Comparison of ENCODE assay signal across 9 cellular contexts in genomic region chr11:49995559-49995958, GRCh38. TPM values are rescaled to one million over a fixed set of nuclear protein-coding genes. Genes with fewer than 3 reads are reported as not detected.
DNase-seq lines count a peak whose midpoint lies in the region; ATAC-seq, FAIRE-seq and TF ChIP-seq lines count a peak whose summit lies in the region.
"Had no signal": no experiment of that assay in that cellular context is flagged by ENCODE, and none has a peak within 500 bp of the region (broad histone marks: within the 10 kb centered on the region; RNA-seq: fewer than 3 reads in every experiment).

No MANE protein-coding gene starts in this region.

- H3K9me3 ChIP-seq in HepG2 (ENCODE audit: low read length): peaks cover 3% of the 10 kb centered on the region; the same call in 1 of the 2 replicates

- H3K36me3 ChIP-seq in H7 (replicated peaks; ENCODE audit: control insufficient read depth, insufficient read depth, low read length): no peaks in the 10 kb centered on the region
- no peaks in the 10 kb centered on the region for H3K36me3 ChIP-seq in HepG2 (replicated peaks in 1 of 2; ENCODE audit: control insufficient read depth in 1 of 2, insufficient read depth in 2 of 2, low read length in 2 of 2)

- intact Hi-C loops in HepG2 (cut with micrococcal nuclease; ENCODE audit: unreplicated experiment): loop anchor here (5.0 to 10.0 kb wide), 2 partner anchors 471 to 1878 kb away; no protein-coding TSS in a partner anchor
- intact Hi-C loops in activated T-helper 2 cell treated with anti-CD3 and anti-CD28 coated beads, Interferon-gamma antibody, Interleukin-2, Interleukin-4, amounts not matched to agents 10 μg/mL and 5 μg/mL and 100 μg/mL, durations not matched to agents 14 hours and 24 hours and 36 hours (cut with micrococcal nuclease): no loop called here

- H3K36me3 Mint-ChIP-seq in activated naive CD4-positive, alpha-beta T cell treated with anti-CD3 and anti-CD28 coated beads, Interleukin-2, amount 10 ng/mL, durations not matched to agents 7 days and 5 days: no peaks in the 10 kb centered on the region
- H3K36me3 Mint-ChIP-seq in activated T-helper 2 cell treated with anti-CD3 and anti-CD28 coated beads, Interferon-gamma antibody, Interleukin-2, Interleukin-4, amounts not matched to agents 10 μg/mL and 5 μg/mL and 100 μg/mL, durations not matched to agents 14 hours and 24 hours and 36 hours (ENCODE audit: low read depth): no peaks in the 10 kb centered on the region
- peaks cover 5% of the 10 kb centered on the region for H3K36me3 Mint-ChIP-seq in natural killer cell treated with Interleukin-12 subunit alpha and Interleukin-12 subunit beta and Interleukin-15 and Interleukin-18, amount 100 ng/mL, for 72 hours

- H3K4me3 Mint-ChIP-seq in activated naive CD4-positive, alpha-beta T cell treated with anti-CD3 and anti-CD28 coated beads, Interleukin-2, amount 10 ng/mL, durations not matched to agents 7 days and 5 days: no peak overlapping the region
- H3K4me3 Mint-ChIP-seq in activated T-helper 2 cell treated with anti-CD3 and anti-CD28 coated beads, Interferon-gamma antibody, Interleukin-2, Interleukin-4, amounts not matched to agents 10 μg/mL and 5 μg/mL and 100 μg/mL, durations not matched to agents 14 hours and 24 hours and 36 hours (ENCODE audit: low read depth): no peak overlapping the region
- H3K4me3 Mint-ChIP-seq in natural killer cell treated with Interleukin-12 subunit alpha and Interleukin-12 subunit beta and Interleukin-15 and Interleukin-18, amount 100 ng/mL, for 72 hours: no peak overlapping the region

- no peaks in the 10 kb centered on the region for H3K4me1 ChIP-seq in HepG2 (ENCODE audit: insufficient read depth, low read length)

- peak; percentile 76 for TF ChIP-seq CTCF in HepG2 (CRISPR knock-in tag; IDR thresholded peaks at IDR 0.05)

- FAIRE-seq in HepG2 (lab: Jason Lieb, UNC): peak; percentile 76
- FAIRE-seq: TTC549 had no signal

- TF ChIP-seq POLR2A in HepG2 (IDR thresholded peaks at IDR 0.05; ENCODE audit: insufficient read depth in 1 of 2, low read depth in 2 of 2, low read length in 2 of 2): no peak

- H3K27me3 ChIP-seq in H7 (ENCODE audit: control insufficient read depth, insufficient read depth, low read length): no peaks in the 10 kb centered on the region
- no peaks in the 10 kb centered on the region for H3K27me3 ChIP-seq in HepG2 (ENCODE audit: control insufficient read depth in 1 of 2, insufficient read depth in 2 of 2, low read length in 2 of 2)

- POLR2A ChIA-PET in HepG2 (lab: Yijun Ruan, JAX): no interaction called here

- H3K27ac Mint-ChIP-seq in activated naive CD4-positive, alpha-beta T cell treated with anti-CD3 and anti-CD28 coated beads, Interleukin-2, amount 10 ng/mL, durations not matched to agents 7 days and 5 days: no peak overlapping the region
- no peak overlapping the region for H3K27ac Mint-ChIP-seq in activated T-helper 2 cell treated with anti-CD3 and anti-CD28 coated beads, Interferon-gamma antibody, Interleukin-2, Interleukin-4, amounts not matched to agents 10 μg/mL and 5 μg/mL and 100 μg/mL, durations not matched to agents 14 hours and 24 hours and 36 hours
- H3K27ac Mint-ChIP-seq in natural killer cell treated with Interleukin-12 subunit alpha and Interleukin-12 subunit beta and Interleukin-15 and Interleukin-18, amount 100 ng/mL, for 72 hours: no peak overlapping the region

- TF ChIP-seq EP300 in HepG2 (IDR thresholded peaks at IDR 0.05; ENCODE audit: low read depth in 2 of 2, low read length in 2 of 2) (no peak), HepG2 (CRISPR knock-in tag; IDR thresholded peaks at IDR 0.05; ENCODE audit: borderline replicate concordance) (no peak)

- in situ Hi-C loops in HepG2 (cut with HindIII; ENCODE audit: extremely low pct_ligation_motif_present, low pct_unique_long_range_greater_than_20kb): no loop called here

- peak; percentile 89 for ATAC-seq in HepG2
- no peak for ATAC-seq in natural killer cell treated with Interleukin-12 subunit alpha and Interleukin-12 subunit beta and Interleukin-15 and Interleukin-18, amount 100 ng/mL, for 72 hours

- H3K27me3 Mint-ChIP-seq in activated naive CD4-positive, alpha-beta T cell treated with anti-CD3 and anti-CD28 coated beads, Interleukin-2, amount 10 ng/mL, durations not matched to agents 7 days and 5 days: no peaks in the 10 kb centered on the region
- H3K27me3 Mint-ChIP-seq in activated T-helper 2 cell treated with anti-CD3 and anti-CD28 coated beads, Interferon-gamma antibody, Interleukin-2, Interleukin-4, amounts not matched to agents 10 μg/mL and 5 μg/mL and 100 μg/mL, durations not matched to agents 14 hours and 24 hours and 36 hours (ENCODE audit: low read depth): no peaks in the 10 kb centered on the region
- H3K27me3 Mint-ChIP-seq in natural killer cell treated with Interleukin-12 subunit alpha and Interleukin-12 subunit beta and Interleukin-15 and Interleukin-18, amount 100 ng/mL, for 72 hours: no peaks in the 10 kb centered on the region

- H3K9me3 Mint-ChIP-seq in activated naive CD4-positive, alpha-beta T cell treated with anti-CD3 and anti-CD28 coated beads, Interleukin-2, amount 10 ng/mL, durations not matched to agents 7 days and 5 days: peaks cover 4% of the 10 kb centered on the region
- peaks cover 6% of the 10 kb centered on the region for H3K9me3 Mint-ChIP-seq in activated T-helper 2 cell treated with anti-CD3 and anti-CD28 coated beads, Interferon-gamma antibody, Interleukin-2, Interleukin-4, amounts not matched to agents 10 μg/mL and 5 μg/mL and 100 μg/mL, durations not matched to agents 14 hours and 24 hours and 36 hours
- H3K9me3 Mint-ChIP-seq in natural killer cell treated with Interleukin-12 subunit alpha and Interleukin-12 subunit beta and Interleukin-15 and Interleukin-18, amount 100 ng/mL, for 72 hours: peaks cover 7% of the 10 kb centered on the region

- CTCF ChIA-PET in activated naive CD4-positive, alpha-beta T cell treated with anti-CD3 and anti-CD28 coated beads, Interleukin-2, amount 10 ng/mL, durations not matched to agents 7 days and 5 days (lab: Charles Lee): interaction anchor here (0.5 to 1.1 kb wide), 3 partner anchors 12 to 1688 kb away, joined by 3 read pairs; no protein-coding TSS in a partner anchor
- CTCF ChIA-PET in HepG2 (lab: Yijun Ruan, JAX; ENCODE audit: low intra/inter-chr PET ratio, low total read pairs): interaction anchor here (1.2 to 1.9 kb wide), 2 partner anchors 766 to 1687 kb away, joined by 3 to 6 read pairs; no protein-coding TSS in a partner anchor

- WGBS in HepG2 (ENCODE audit: low lambda C conversion rate): 3% methylated on average over 6 of the region's 6 CpGs

- TF ChIP-seq RAD21 in HepG2 (CRISPR knock-in tag; IDR thresholded peaks at IDR 0.05): peak; percentile 52

- BruUV-seq in HepG2 (replicated peaks; lab: Mats Ljungman, UMichigan): no TSS peak

- no peak overlapping the region for H3K4me2 ChIP-seq in HepG2 (ENCODE audit: low read depth, low read length)

- no peak overlapping the region for H3K27ac ChIP-seq in HepG2 (ENCODE audit: extremely low read length, insufficient read depth, low read length)

- H3K9ac ChIP-seq in HepG2 (ENCODE audit: insufficient read depth, low read depth, low read length): no peak overlapping the region

- DNase-seq in D341Med (ENCODE audit: low spot score) (peak; percentile 38), H7 (peak; percentile 1), NCI-H226 (peak; percentile 3), HepG2 (ENCODE audit: low spot score) (peak; percentile 73)
- DNase-seq in activated naive CD4-positive, alpha-beta T cell treated with anti-CD3 and anti-CD28 coated beads, Interleukin-2, amount 10 ng/mL, durations not matched to agents 7 days and 5 days: peak; percentile 44
- no peak for DNase-seq in activated T-helper 2 cell treated with anti-CD3 and anti-CD28 coated beads, Interferon-gamma antibody, Interleukin-2, Interleukin-4, amounts not matched to agents 10 μg/mL and 5 μg/mL and 100 μg/mL, durations not matched to agents 14 hours and 24 hours and 36 hours (ENCODE audit: low spot score)
- DNase-seq in natural killer cell treated with Interleukin-12 subunit alpha and Interleukin-12 subunit beta and Interleukin-15 and Interleukin-18, amount 100 ng/mL, for 72 hours (ENCODE audit: low spot score): no peak
- no peak for DNase-seq in stimulated activated naive CD4-positive, alpha-beta T cell (lab: John Stamatoyannopoulos, UW)

- no peaks in the 10 kb centered on the region for H4K20me1 ChIP-seq in HepG2 (ENCODE audit: insufficient read depth, low read length)

- no peak overlapping the region for H2AFZ ChIP-seq in HepG2 (ENCODE audit: low read length)

- H3K4me3 ChIP-seq in H7 (ENCODE audit: insufficient read depth, low read depth, low read length) (no peak overlapping the region), HepG2 (replicated peaks in 1 of 3; ENCODE audit: insufficient read depth in 1 of 3, low read depth in 2 of 3, low read length in 3 of 3) (no peak overlapping the region)

- H3K4me1 Mint-ChIP-seq in activated naive CD4-positive, alpha-beta T cell treated with anti-CD3 and anti-CD28 coated beads, Interleukin-2, amount 10 ng/mL, durations not matched to agents 7 days and 5 days: no peaks in the 10 kb centered on the region
- no peaks in the 10 kb centered on the region for H3K4me1 Mint-ChIP-seq in activated T-helper 2 cell treated with anti-CD3 and anti-CD28 coated beads, Interferon-gamma antibody, Interleukin-2, Interleukin-4, amounts not matched to agents 10 μg/mL and 5 μg/mL and 100 μg/mL, durations not matched to agents 14 hours and 24 hours and 36 hours (ENCODE audit: low read depth)
- H3K4me1 Mint-ChIP-seq in natural killer cell treated with Interleukin-12 subunit alpha and Interleukin-12 subunit beta and Interleukin-15 and Interleukin-18, amount 100 ng/mL, for 72 hours (ENCODE audit: low read depth in 2 of 2): no peaks in the 10 kb centered on the region

- no peaks in the 10 kb centered on the region for H3K79me2 ChIP-seq in HepG2 (ENCODE audit: insufficient read depth, low read length)

RNA-seq across cellular contexts. Expression of gene OR4C12, which starts 13.2 kb away (rescaled TPM):
- not detected in 2 replicates for total RNA-seq in H7 (2014; rRNA removed; shearing (Covaris generic))
- not detected in 2 replicates for total RNA-seq in HepG2 (2016; rRNA removed; fragmentation: Illumina TruSeq; extraction: Trizol)
- not detected in 2 replicates for total RNA-seq in HepG2 (2016; cell fraction: cytosol; rRNA removed; fragmentation: Illumina TruSeq; extraction: Trizol; ENCODE audit: low read depth)
- not detected in 2 replicates for total RNA-seq in HepG2 (2016; cell fraction: insoluble cytoplasmic fraction; rRNA removed; fragmentation: Illumina TruSeq; extraction: Trizol)
- not detected in 2 replicates for total RNA-seq in HepG2 (2016; cell fraction: membrane; rRNA removed; fragmentation: Illumina TruSeq; extraction: Trizol)
- not detected in 2 replicates for total RNA-seq in HepG2 (2016; cell fraction: nucleus; rRNA removed; fragmentation: Illumina TruSeq; extraction: Trizol)
- not detected in 2 replicates for polyA plus RNA-seq in HepG2 (2011; rRNA removed)
- polyA plus RNA-seq in HepG2 (2011; cell fraction: cytosol; rRNA removed): not detected in 2 replicates
- not detected in 2 replicates for polyA plus RNA-seq in HepG2 (2011; cell fraction: nucleus; rRNA removed)
- polyA plus RNA-seq in HepG2 (2012): not detected in 2 replicates
- not detected in 2 replicates for polyA plus RNA-seq in HepG2 (2016; cell fraction: cytosol; fragmentation: Illumina TruSeq; extraction: Trizol; ENCODE audit: low read depth)
- not detected in 2 replicates for polyA plus RNA-seq in HepG2 (2016; cell fraction: insoluble cytoplasmic fraction; fragmentation: Illumina TruSeq; extraction: Trizol; ENCODE audit: low read depth)
- polyA plus RNA-seq in HepG2 (2016; cell fraction: membrane; fragmentation: Illumina TruSeq; extraction: Trizol; ENCODE audit: low read depth): not detected in 2 replicates
- not detected in 2 replicates for polyA plus RNA-seq in HepG2 (2016; cell fraction: nucleus; fragmentation: Illumina TruSeq; extraction: Trizol; ENCODE audit: insufficient read depth, low read depth)
- polyA minus RNA-seq in HepG2 (2011; rRNA and poly(A)+ RNA removed; ENCODE audit: low replicate concordance): not detected in 2 replicates
- not detected in 2 replicates for polyA minus RNA-seq in HepG2 (2011; cell fraction: cytosol; rRNA and poly(A)+ RNA removed)
- polyA minus RNA-seq in HepG2 (2011; cell fraction: nucleus; rRNA and poly(A)+ RNA removed): not detected in 2 replicates
- total RNA-seq in activated T-helper 2 cell treated with anti-CD3 and anti-CD28 coated beads, Interferon-gamma antibody, Interleukin-2, Interleukin-4, amounts not matched to agents 10 μg/mL and 5 μg/mL and 100 μg/mL, durations not matched to agents 14 hours and 24 hours and 36 hours: not detected in 2 replicates
- total RNA-seq in natural killer cell treated with Interleukin-12 subunit alpha and Interleukin-12 subunit beta and Interleukin-15 and Interleukin-18, amount 100 ng/mL, for 72 hours: not detected

RNA-seq across cellular contexts. Expression of gene OR4C45, which starts 37.1 kb away (rescaled TPM):
- total RNA-seq in H7 (2014; rRNA removed; shearing (Covaris generic)): not detected in 2 replicates
- not detected in 2 replicates for total RNA-seq in HepG2 (2016; rRNA removed; fragmentation: Illumina TruSeq; extraction: Trizol)
- not detected in 2 replicates for total RNA-seq in HepG2 (2016; cell fraction: cytosol; rRNA removed; fragmentation: Illumina TruSeq; extraction: Trizol; ENCODE audit: low read depth)
- not detected in 2 replicates for total RNA-seq in HepG2 (2016; cell fraction: insoluble cytoplasmic fraction; rRNA removed; fragmentation: Illumina TruSeq; extraction: Trizol)
- not detected in 2 replicates for total RNA-seq in HepG2 (2016; cell fraction: membrane; rRNA removed; fragmentation: Illumina TruSeq; extraction: Trizol)
- total RNA-seq in HepG2 (2016; cell fraction: nucleus; rRNA removed; fragmentation: Illumina TruSeq; extraction: Trizol): not detected in 2 replicates
- not detected in 2 replicates for polyA plus RNA-seq in HepG2 (2011; rRNA removed)
- polyA plus RNA-seq in HepG2 (2011; cell fraction: cytosol; rRNA removed): not detected in 2 replicates
- not detected in 2 replicates for polyA plus RNA-seq in HepG2 (2011; cell fraction: nucleus; rRNA removed)
- not detected in 2 replicates for polyA plus RNA-seq in HepG2 (2012)
- not detected in 2 replicates for polyA plus RNA-seq in HepG2 (2016; cell fraction: cytosol; fragmentation: Illumina TruSeq; extraction: Trizol; ENCODE audit: low read depth)
- polyA plus RNA-seq in HepG2 (2016; cell fraction: insoluble cytoplasmic fraction; fragmentation: Illumina TruSeq; extraction: Trizol; ENCODE audit: low read depth): not detected in 2 replicates
- polyA plus RNA-seq in HepG2 (2016; cell fraction: membrane; fragmentation: Illumina TruSeq; extraction: Trizol; ENCODE audit: low read depth): not detected in 2 replicates
- polyA plus RNA-seq in HepG2 (2016; cell fraction: nucleus; fragmentation: Illumina TruSeq; extraction: Trizol; ENCODE audit: insufficient read depth, low read depth): not detected in 2 replicates
- not detected in 2 replicates for polyA minus RNA-seq in HepG2 (2011; rRNA and poly(A)+ RNA removed; ENCODE audit: low replicate concordance)
- polyA minus RNA-seq in HepG2 (2011; cell fraction: cytosol; rRNA and poly(A)+ RNA removed): not detected in 2 replicates
- not detected in 2 replicates for polyA minus RNA-seq in HepG2 (2011; cell fraction: nucleus; rRNA and poly(A)+ RNA removed)
- total RNA-seq in activated T-helper 2 cell treated with anti-CD3 and anti-CD28 coated beads, Interferon-gamma antibody, Interleukin-2, Interleukin-4, amounts not matched to agents 10 μg/mL and 5 μg/mL and 100 μg/mL, durations not matched to agents 14 hours and 24 hours and 36 hours: not detected in 2 replicates
- total RNA-seq in natural killer cell treated with Interleukin-12 subunit alpha and Interleukin-12 subunit beta and Interleukin-15 and Interleukin-18, amount 100 ng/mL, for 72 hours: not detected

RNA-seq across cellular contexts. Expression of gene OR4C13, which starts 43.4 kb away (rescaled TPM):
- not detected in 2 replicates for total RNA-seq in H7 (2014; rRNA removed; shearing (Covaris generic))
- total RNA-seq in HepG2 (2016; rRNA removed; fragmentation: Illumina TruSeq; extraction: Trizol): not detected in 2 replicates
- not detected in 2 replicates for total RNA-seq in HepG2 (2016; cell fraction: cytosol; rRNA removed; fragmentation: Illumina TruSeq; extraction: Trizol; ENCODE audit: low read depth)
- total RNA-seq in HepG2 (2016; cell fraction: insoluble cytoplasmic fraction; rRNA removed; fragmentation: Illumina TruSeq; extraction: Trizol): not detected in 2 replicates
- total RNA-seq in HepG2 (2016; cell fraction: membrane; rRNA removed; fragmentation: Illumina TruSeq; extraction: Trizol): not detected in 2 replicates
- not detected in 2 replicates for total RNA-seq in HepG2 (2016; cell fraction: nucleus; rRNA removed; fragmentation: Illumina TruSeq; extraction: Trizol)
- not detected in 2 replicates for polyA plus RNA-seq in HepG2 (2011; rRNA removed)
- not detected in 2 replicates for polyA plus RNA-seq in HepG2 (2011; cell fraction: cytosol; rRNA removed)
- not detected in 2 replicates for polyA plus RNA-seq in HepG2 (2011; cell fraction: nucleus; rRNA removed)
- not detected in 2 replicates for polyA plus RNA-seq in HepG2 (2012)
- polyA plus RNA-seq in HepG2 (2016; cell fraction: cytosol; fragmentation: Illumina TruSeq; extraction: Trizol; ENCODE audit: low read depth): not detected in 2 replicates
- polyA plus RNA-seq in HepG2 (2016; cell fraction: insoluble cytoplasmic fraction; fragmentation: Illumina TruSeq; extraction: Trizol; ENCODE audit: low read depth): not detected in 2 replicates
- not detected in 2 replicates for polyA plus RNA-seq in HepG2 (2016; cell fraction: membrane; fragmentation: Illumina TruSeq; extraction: Trizol; ENCODE audit: low read depth)
- polyA plus RNA-seq in HepG2 (2016; cell fraction: nucleus; fragmentation: Illumina TruSeq; extraction: Trizol; ENCODE audit: insufficient read depth, low read depth): not detected in 2 replicates
- polyA minus RNA-seq in HepG2 (2011; rRNA and poly(A)+ RNA removed; ENCODE audit: low replicate concordance): not detected in 2 replicates
- not detected in 2 replicates for polyA minus RNA-seq in HepG2 (2011; cell fraction: cytosol; rRNA and poly(A)+ RNA removed)
- polyA minus RNA-seq in HepG2 (2011; cell fraction: nucleus; rRNA and poly(A)+ RNA removed): not detected in 2 replicates
- not detected in 2 replicates for total RNA-seq in activated T-helper 2 cell treated with anti-CD3 and anti-CD28 coated beads, Interferon-gamma antibody, Interleukin-2, Interleukin-4, amounts not matched to agents 10 μg/mL and 5 μg/mL and 100 μg/mL, durations not matched to agents 14 hours and 24 hours and 36 hours
- total RNA-seq in natural killer cell treated with Interleukin-12 subunit alpha and Interleukin-12 subunit beta and Interleukin-15 and Interleukin-18, amount 100 ng/mL, for 72 hours: not detected

Comparison
In these comparisons a context has a peak if more than half of its experiments do, and no peak if none do; other contexts are left out.
1. DNase-seq: peak in D341Med (single experiment), H7 (single experiment), NCI-H226 (single experiment), activated naive CD4-positive, alpha-beta T cell treated with anti-CD3 and anti-CD28 coated beads, Interleukin-2, amount 10 ng/mL, durations not matched to agents 7 days and 5 days (single experiment) and HepG2 (single experiment); none in activated T-helper 2 cell treated with anti-CD3 and anti-CD28 coated beads, Interferon-gamma antibody, Interleukin-2, Interleukin-4, amounts not matched to agents 10 μg/mL and 5 μg/mL and 100 μg/mL, durations not matched to agents 14 hours and 24 hours and 36 hours (single experiment), natural killer cell treated with Interleukin-12 subunit alpha and Interleukin-12 subunit beta and Interleukin-15 and Interleukin-18, amount 100 ng/mL, for 72 hours (single experiment) and stimulated activated naive CD4-positive, alpha-beta T cell (0 of 6).